In the genomic region with DNA sequence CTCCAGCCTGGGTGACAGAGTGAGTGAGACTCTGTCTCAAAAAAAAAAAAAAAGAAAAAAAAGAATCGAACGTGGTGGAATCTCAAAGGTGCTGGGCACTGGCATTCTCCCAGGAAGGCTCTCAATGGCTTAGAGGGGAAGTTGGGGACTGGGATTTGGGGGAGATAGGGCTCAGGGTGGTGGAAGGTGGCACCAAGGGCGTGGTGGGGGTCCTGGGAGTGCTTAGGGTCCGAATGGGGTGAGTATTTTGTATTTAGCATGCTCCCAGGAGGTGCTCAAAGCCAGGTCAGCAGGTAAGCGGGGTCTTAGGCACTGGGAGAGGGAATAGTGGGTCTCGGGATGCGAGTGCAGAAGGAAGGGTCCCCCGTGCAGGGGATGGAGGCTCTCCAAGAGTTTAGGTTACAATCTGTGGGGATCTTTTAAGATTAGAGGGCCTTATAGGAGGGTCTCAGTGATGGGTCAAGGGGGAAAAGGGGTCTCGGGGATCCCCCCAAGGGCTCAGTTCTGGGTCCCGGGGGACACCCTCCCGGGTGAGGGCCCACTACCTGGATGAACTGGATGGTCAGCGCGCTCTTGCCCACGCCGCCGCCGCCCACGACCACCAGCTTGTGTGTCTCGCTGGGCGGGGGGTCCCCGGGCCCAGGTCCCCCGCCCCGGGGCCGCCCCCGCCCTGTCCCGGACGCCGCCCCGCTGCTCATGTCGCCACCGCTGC, we compare ENCODE assay signal across 8 cellular contexts. TPM values are rescaled to one million over a fixed set of nuclear protein-coding genes. Genes with fewer than 3 reads are reported as not detected.
DNase-seq lines count a peak whose midpoint lies in the region; ATAC-seq, FAIRE-seq and TF ChIP-seq lines count a peak whose summit lies in the region.

No MANE protein-coding gene starts in this region.

- FAIRE-seq in D721Med (lab: Jason Lieb, UNC): no peak

- no peak overlapping the region for H3K9ac ChIP-seq in parathyroid adenoma

- no peaks in the 10 kb centered on the region for H3K36me3 ChIP-seq in Peyer's patch
- no peaks in the 10 kb centered on the region for H3K36me3 ChIP-seq in parathyroid adenoma (ENCODE audit: control insufficient read depth, insufficient read depth, low read length)

- H2AFZ ChIP-seq in parathyroid adenoma: peak overlapping the region; percentile 57

- DNase-seq in Calu3 (no peak), Peyer's patch (no peak), epithelial cell of proximal tubule (ENCODE audit: low read depth) (no peak), D721Med (ENCODE audit: insufficient read length, low spot score) (no peak), NCI-H345 treated with DMSO at 0.1 percent for 48 hours (lab: John Stamatoyannopoulos, UW; ENCODE audit: unreplicated experiment) (no peak), NCI-H146 (lab: John Stamatoyannopoulos, UW) (no peak)

- H3K79me2 ChIP-seq in parathyroid adenoma: peaks cover 22% of the 10 kb centered on the region

- H3K27ac Mint-ChIP-seq in Calu3 (ENCODE audit: unreplicated experiment): peak overlapping the region; percentile 100

- H3K4me3 ChIP-seq in Peyer's patch (peak overlapping the region; percentile 66 to 87 (median 76)), epithelial cell of proximal tubule (ENCODE audit: low read depth, low read length) (peak overlapping the region; percentile 86), parathyroid adenoma (ENCODE audit: low read depth, low read length) (peak overlapping the region; percentile 97)

- ATAC-seq in GM21619 (IDR thresholded peaks at IDR 0.05; ENCODE audit: unreplicated experiment): no peak

- intact Hi-C loops in Calu3 (cut with micrococcal nuclease; ENCODE audit: unreplicated experiment): loop anchor here (1.0 to 5.0 kb wide), 3 partner anchors 25 to 187 kb away; partner anchors contain the start of genes ALDH16A1, PIH1D1 and PRR12

- H3K27me3 Mint-ChIP-seq in Calu3 (ENCODE audit: unreplicated experiment): no peaks in the 10 kb centered on the region

- H3K4me3 Mint-ChIP-seq in Calu3 (ENCODE audit: low read depth, unreplicated experiment): peak overlapping the region; percentile 95

- peaks cover 92% of the 10 kb centered on the region for H3K36me3 Mint-ChIP-seq in Calu3 (ENCODE audit: insufficient read depth, unreplicated experiment)

- H3K4me1 ChIP-seq in Peyer's patch: peaks cover 0 to 36% (median 0%) of the 10 kb centered on the region in 4 donors
- peaks cover 28% of the 10 kb centered on the region for H3K4me1 ChIP-seq in parathyroid adenoma

- CTCF ChIA-PET in Calu3 (lab: Charles Lee): interaction anchor here (0.8 to 1.9 kb wide), 10 partner anchors 31 to 127 kb away, joined by 3 to 22 read pairs (median 4); partner anchors contain the start of genes AP2A1, PRMT1 and PRR12

- no TSS peak for BruUV-seq in Calu3 (replicated peaks; lab: Mats Ljungman, UMichigan)

- H3K27ac ChIP-seq in Peyer's patch: peak overlapping the region; percentile 85 to 98 (median 96)
- peak overlapping the region; percentile 98 for H3K27ac ChIP-seq in parathyroid adenoma

- no peak for TF ChIP-seq CTCF in Calu3 (IDR thresholded peaks at IDR 0.05; ENCODE audit: unreplicated experiment)
- TF ChIP-seq CTCF in Peyer's patch (IDR thresholded peaks at IDR 0.05): no peak
- TF ChIP-seq CTCF in epithelial cell of proximal tubule (conservative IDR thresholded peaks at IDR 0.05; ENCODE audit: low read depth, low read length): no peak
- no peak for TF ChIP-seq CTCF in parathyroid adenoma (IDR thresholded peaks at IDR 0.05)
- no peak for TF ChIP-seq CTCF in D721Med (IDR thresholded peaks at IDR 0.05; ENCODE audit: insufficient read depth, missing control alignments)

- no peaks in the 10 kb centered on the region for H3K9me3 ChIP-seq in Peyer's patch
- no peaks in the 10 kb centered on the region for H3K9me3 ChIP-seq in parathyroid adenoma (ENCODE audit: control insufficient read depth, low read length)

- H3K27me3 ChIP-seq in Peyer's patch: no peaks in the 10 kb centered on the region
- no peaks in the 10 kb centered on the region for H3K27me3 ChIP-seq in parathyroid adenoma (ENCODE audit: control insufficient read depth, insufficient read depth, low read length)

- TF ChIP-seq POLR2A in Peyer's patch (IDR thresholded peaks at IDR 0.05): peak; percentile 22 to 38

- no peaks in the 10 kb centered on the region for H3K9me3 Mint-ChIP-seq in Calu3 (ENCODE audit: low read depth, unreplicated experiment)

- H3K4me2 ChIP-seq in parathyroid adenoma (ENCODE audit: low read length): peak overlapping the region; percentile 94

- peaks cover 48% of the 10 kb centered on the region for H3K4me1 Mint-ChIP-seq in Calu3 (ENCODE audit: low read depth, unreplicated experiment)

RNA-seq across cellular contexts. Expression of gene RRAS, which starts 0.4 kb away (rescaled TPM):
- 70.4 and 82.2 TPM in 2 replicates for total RNA-seq in Calu3 (2022)
- 10 to 100 TPM; 17.2 to 48.0 (median 32.4) TPM for total RNA-seq in Peyer's patch
- 33.5 and 67.2 TPM in 2 replicates for total RNA-seq in epithelial cell of proximal tubule

RNA-seq across cellular contexts. Expression of gene SCAF1, which starts 2.5 kb away (rescaled TPM):
- total RNA-seq in Calu3 (2022): 129 and 137 TPM in 2 replicates
- 10 to 100 TPM; 25.2 to 49.8 (median 44.0) TPM for total RNA-seq in Peyer's patch
- 51.0 and 54.8 TPM in 2 replicates for total RNA-seq in epithelial cell of proximal tubule

RNA-seq across cellular contexts. Expression of gene IRF3, which starts 26.1 kb away (rescaled TPM):
- total RNA-seq in Calu3 (2022) (189 and 191 TPM in 2 replicates), Peyer's patch (100 to 1,000 TPM in 3 of 4 donors, 10 to 100 TPM in 1; 98.6 to 131 (median 120) TPM), epithelial cell of proximal tubule (73.8 and 78.3 TPM in 2 replicates)

RNA-seq across cellular contexts. Expression of gene BCL2L12, which starts 26.2 kb away (rescaled TPM):
- total RNA-seq in Calu3 (2022) (66.5 and 70.8 TPM in 2 replicates), Peyer's patch (10 to 100 TPM in 3 of 4 donors, 1 to 10 TPM in 1; 5.3 to 28.9 (median 12.2) TPM), epithelial cell of proximal tubule (53.3 and 69.8 TPM in 2 replicates)

RNA-seq across cellular contexts. Expression of gene PRMT1, which starts 37.5 kb away (rescaled TPM):
- total RNA-seq in Calu3 (2022) (350 and 369 TPM in 2 replicates), Peyer's patch (100 to 1,000 TPM in 1 of 4 donors, 10 to 100 TPM in 3; 46.9 to 185 (median 80.0) TPM), epithelial cell of proximal tubule (186 and 629 TPM in 2 replicates)
